Comparison of ENCODE assay signal across 10 cellular contexts in genomic region chr22:38792833-38793232, GRCh38. TPM values are rescaled to one million over a fixed set of nuclear protein-coding genes. Genes with fewer than 3 reads are reported as not detected.
DNase-seq lines count a peak whose midpoint lies in the region; ATAC-seq and TF ChIP-seq lines count a peak whose summit lies in the region.
"Had no signal": no experiment of that assay in that cellular context is flagged by ENCODE, and none has a peak within 500 bp of the region (broad histone marks: within the 10 kb centered on the region; RNA-seq: fewer than 3 reads in every experiment).

No MANE protein-coding gene starts in this region.

- H3K9me3 ChIP-seq in right cardiac atrium (ENCODE audit: control insufficient read depth, low read length), result no peaks in the 10 kb centered on the region
- H3K9me3 ChIP-seq in stomach smooth muscle (ENCODE audit: control insufficient read depth in 2 of 2, low read length in 2 of 2), result no peaks in the 10 kb centered on the region

- CTCF ChIA-PET in activated CD8-positive, alpha-beta T cell treated with anti-CD3 and anti-CD28 coated beads for 36 hours (lab: Charles Lee), result interaction anchor here (0.9 to 3.6 kb wide), 3 partner anchors 24 to 50 kb away, joined by 3 to 14 read pairs (median 3); no protein-coding TSS in a partner anchor

- H3K36me3 ChIP-seq in stomach smooth muscle (ENCODE audit: control insufficient read depth in 2 of 2, insufficient read depth in 2 of 2, low read length in 2 of 2), result peaks cover 8 to 10% of the 10 kb centered on the region in 2 donors

- H3K27me3 ChIP-seq in right cardiac atrium (ENCODE audit: control insufficient read depth, insufficient read depth) (no peaks in the 10 kb centered on the region), stomach smooth muscle (ENCODE audit: control insufficient read depth in 1 of 2, insufficient read depth in 2 of 2, low read length in 2 of 2) (peaks cover 0 to 2% of the 10 kb centered on the region in 2 donors)

- peak overlapping the region in 1 of 2 donors; percentile 86 for H3K9ac ChIP-seq in stomach smooth muscle (ENCODE audit: low read length in 2 of 2)

- H3K4me1 Mint-ChIP-seq in activated CD4-positive, alpha-beta T cell treated with anti-CD3 and anti-CD28 coated beads, Interleukin-2, amount 10 ng/mL, durations not matched to agents 24 days and 14 days, result peaks cover 10% of the 10 kb centered on the region
- peaks cover 12% of the 10 kb centered on the region for H3K4me1 Mint-ChIP-seq in activated CD8-positive, alpha-beta T cell treated with anti-CD3 and anti-CD28 coated beads for 36 hours (ENCODE audit: low read depth)

- intact Hi-C loops in activated CD4-positive, alpha-beta T cell treated with anti-CD3 and anti-CD28 coated beads, Interleukin-2, amount 10 ng/mL, durations not matched to agents 24 days and 14 days (cut with micrococcal nuclease), result no loop called here
- intact Hi-C loops in activated CD8-positive, alpha-beta T cell treated with anti-CD3 and anti-CD28 coated beads for 36 hours (cut with micrococcal nuclease), result no loop called here
- intact Hi-C loops in right cardiac atrium (cut with DNase I), result no loop called here

- H3K9me3 Mint-ChIP-seq in activated CD4-positive, alpha-beta T cell treated with anti-CD3 and anti-CD28 coated beads, Interleukin-2, amount 10 ng/mL, durations not matched to agents 24 days and 14 days, result no peaks in the 10 kb centered on the region
- no peaks in the 10 kb centered on the region for H3K9me3 Mint-ChIP-seq in activated CD8-positive, alpha-beta T cell treated with anti-CD3 and anti-CD28 coated beads for 36 hours

- POLR2A ChIA-PET in activated CD8-positive, alpha-beta T cell treated with anti-CD3 and anti-CD28 coated beads for 36 hours (lab: Charles Lee), result interaction anchor here (1.1 to 1.3 kb wide), 2 partner anchors 10 to 12 kb away, joined by 3 read pairs; no protein-coding TSS in a partner anchor

- no peak for TF ChIP-seq CTCF in activated CD8-positive, alpha-beta T cell treated with anti-CD3 and anti-CD28 coated beads for 36 hours (IDR thresholded peaks at IDR 0.05)

- no peak for DNase-seq in activated CD4-positive, alpha-beta T cell treated with anti-CD3 and anti-CD28 coated beads, Interleukin-2, amount 10 ng/mL, durations not matched to agents 24 days and 14 days
- no peak for DNase-seq in activated CD4-positive, alpha-beta T cell treated with anti-CD3 and anti-CD28 coated beads for 1 hour
- DNase-seq in activated CD8-positive, alpha-beta T cell treated with anti-CD3 and anti-CD28 coated beads for 36 hours, result peak; percentile 67
- DNase-seq in right cardiac atrium, result no peak
- no peak for DNase-seq in SKM-1 (lab: John Stamatoyannopoulos, UW; ENCODE audit: unreplicated experiment)
- DNase-seq: activated CD8-positive, alpha-beta memory T cell treated with anti-CD3 and anti-CD28 coated beads, Interleukin-2, amount 50 U/mL, for 4 hours; posterior cingulate gyrus had no signal

- H3K27ac ChIP-seq in right cardiac atrium (ENCODE audit: low read length) (no peak overlapping the region), stomach smooth muscle (ENCODE audit: low read length) (no peak overlapping the region)

- peaks cover 4% of the 10 kb centered on the region for H3K27me3 Mint-ChIP-seq in activated CD4-positive, alpha-beta T cell treated with anti-CD3 and anti-CD28 coated beads, Interleukin-2, amount 10 ng/mL, durations not matched to agents 24 days and 14 days
- H3K27me3 Mint-ChIP-seq in activated CD8-positive, alpha-beta T cell treated with anti-CD3 and anti-CD28 coated beads for 36 hours, result peaks cover 3% of the 10 kb centered on the region

- H3K4me1 ChIP-seq in right cardiac atrium (ENCODE audit: control insufficient read depth, insufficient read depth, low read length) (peaks cover 6% of the 10 kb centered on the region), stomach smooth muscle (ENCODE audit: control insufficient read depth, insufficient read depth, low read length) (peaks cover 21% of the 10 kb centered on the region)

- H3K27ac Mint-ChIP-seq in activated CD4-positive, alpha-beta T cell treated with anti-CD3 and anti-CD28 coated beads, Interleukin-2, amount 10 ng/mL, durations not matched to agents 24 days and 14 days, result peak overlapping the region; percentile 80
- peak overlapping the region; percentile 82 for H3K27ac Mint-ChIP-seq in activated CD8-positive, alpha-beta T cell treated with anti-CD3 and anti-CD28 coated beads for 36 hours

- H3K4me3 ChIP-seq in right cardiac atrium (ENCODE audit: low read length) (peak overlapping the region; percentile 75), stomach smooth muscle (ENCODE audit: low read length in 2 of 2) (peak overlapping the region; percentile 92 to 96)

- peak; percentile 35 for ATAC-seq in activated CD8-positive, alpha-beta T cell treated with anti-CD3 and anti-CD28 coated beads for 36 hours
- ATAC-seq in right cardiac atrium (no peak), GM19467 (IDR thresholded peaks at IDR 0.05; ENCODE audit: unreplicated experiment) (no peak), GM21381 (IDR thresholded peaks at IDR 0.05; ENCODE audit: unreplicated experiment) (no peak)

- no peaks in the 10 kb centered on the region for H3K36me3 Mint-ChIP-seq in activated CD4-positive, alpha-beta T cell treated with anti-CD3 and anti-CD28 coated beads, Interleukin-2, amount 10 ng/mL, durations not matched to agents 24 days and 14 days (ENCODE audit: low read depth)
- no peaks in the 10 kb centered on the region for H3K36me3 Mint-ChIP-seq in activated CD8-positive, alpha-beta T cell treated with anti-CD3 and anti-CD28 coated beads for 36 hours (ENCODE audit: low read depth)

- peak overlapping the region; percentile 87 for H3K4me3 Mint-ChIP-seq in activated CD4-positive, alpha-beta T cell treated with anti-CD3 and anti-CD28 coated beads, Interleukin-2, amount 10 ng/mL, durations not matched to agents 24 days and 14 days
- peak overlapping the region; percentile 85 for H3K4me3 Mint-ChIP-seq in activated CD8-positive, alpha-beta T cell treated with anti-CD3 and anti-CD28 coated beads for 36 hours

- WGBS in right cardiac atrium, result 54% methylated on average over 4 of the region's 4 CpGs

RNA-seq across cellular contexts. Expression of gene DNAL4, which starts 1.1 kb away (rescaled TPM):
- total RNA-seq in activated CD4-positive, alpha-beta T cell treated with anti-CD3 and anti-CD28 coated beads, Interleukin-2, amount 10 ng/mL, durations not matched to agents 24 days and 14 days, result 5.5 and 6.3 TPM in 2 replicates
- total RNA-seq in activated CD8-positive, alpha-beta T cell treated with anti-CD3 and anti-CD28 coated beads for 36 hours, result 1 to 10 TPM; 5.5 to 6.0 TPM
- total RNA-seq in right cardiac atrium, result 10 to 100 TPM; 10.7 to 13.7 (median 12.7) TPM
- polyA plus RNA-seq in right cardiac atrium, result 14.7 TPM

RNA-seq across cellular contexts. Expression of gene SUN2, which starts 37.0 kb away (rescaled TPM):
- total RNA-seq in activated CD4-positive, alpha-beta T cell treated with anti-CD3 and anti-CD28 coated beads, Interleukin-2, amount 10 ng/mL, durations not matched to agents 24 days and 14 days, result 124 and 128 TPM in 2 replicates
- total RNA-seq in activated CD8-positive, alpha-beta T cell treated with anti-CD3 and anti-CD28 coated beads for 36 hours, result 100 to 1,000 TPM; 101 to 107 TPM
- total RNA-seq in right cardiac atrium, result 100 to 1,000 TPM; 103 to 123 (median 116) TPM
- polyA plus RNA-seq in right cardiac atrium, result 61.7 TPM

RNA-seq across cellular contexts. Expression of gene NPTXR, which starts 51.0 kb away (rescaled TPM):
- total RNA-seq in activated CD4-positive, alpha-beta T cell treated with anti-CD3 and anti-CD28 coated beads, Interleukin-2, amount 10 ng/mL, durations not matched to agents 24 days and 14 days, result 0.98 and 1.0 TPM in 2 replicates
- total RNA-seq in activated CD8-positive, alpha-beta T cell treated with anti-CD3 and anti-CD28 coated beads for 36 hours, result under 1 TPM; 0.69 to 0.83 TPM
- total RNA-seq in right cardiac atrium, result 10 to 100 TPM; 23.8 to 51.1 (median 38.4) TPM
- 32.3 TPM for polyA plus RNA-seq in right cardiac atrium

Comparison
In these comparisons a context has a peak if more than half of its experiments do, and no peak if none do; other contexts are left out.
1. RNA of gene NPTXR, which starts 51.0 kb away (total RNA-seq): 23.8 to 51.1 TPM in right cardiac atrium; 0.98 to 1.0 TPM in activated CD4-positive, alpha-beta T cell treated with anti-CD3 and anti-CD28 coated beads, Interleukin-2, amount 10 ng/mL, durations not matched to agents 24 days and 14 days and 0.69 to 0.83 TPM in activated CD8-positive, alpha-beta T cell treated with anti-CD3 and anti-CD28 coated beads for 36 hours; every median in the first group is over 10 times any median in the second.